ENCODE assay signal across 10 cellular contexts in the genomic region with DNA sequence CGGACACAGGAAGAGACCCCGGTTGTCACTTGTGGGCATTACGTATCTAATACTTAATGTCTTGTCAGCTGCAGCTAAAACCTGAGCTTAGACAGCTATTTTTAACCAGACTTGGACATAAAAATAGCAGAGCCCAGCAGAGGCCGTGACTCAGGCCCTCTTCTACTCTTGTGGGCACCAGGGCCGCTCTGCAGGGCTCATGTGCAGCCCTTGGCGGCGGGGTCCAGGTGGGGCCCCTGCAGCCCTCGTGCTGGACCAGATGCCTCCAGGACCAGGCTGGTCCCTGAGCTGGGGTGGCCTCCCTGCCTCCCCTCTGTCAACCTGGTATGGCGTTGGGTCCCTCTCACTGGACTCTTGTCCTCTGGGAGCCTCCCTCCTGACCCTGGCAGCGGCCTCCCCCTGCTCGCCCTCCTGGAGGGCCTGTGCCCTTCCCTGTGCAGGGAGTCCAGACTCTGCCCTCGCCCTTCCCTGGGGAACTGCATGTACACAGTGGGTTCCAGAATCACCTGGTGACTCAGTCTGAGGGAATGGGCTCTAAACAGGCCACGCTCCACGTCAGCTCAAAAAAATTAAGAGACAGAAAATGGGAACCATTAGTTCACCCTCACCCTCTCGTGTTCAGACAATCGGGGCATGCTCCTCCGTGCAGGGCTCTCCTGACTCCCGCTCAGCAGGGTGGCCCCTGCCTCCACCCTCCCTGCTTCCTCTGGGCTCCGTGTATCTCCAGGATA. TPM values are rescaled to one million over a fixed set of nuclear protein-coding genes. Genes with fewer than 3 reads are reported as not detected.
DNase-seq lines count a peak whose midpoint lies in the region; ATAC-seq and TF ChIP-seq lines count a peak whose summit lies in the region.
"Had no signal": no experiment of that assay in that cellular context is flagged by ENCODE, and none has a peak within 500 bp of the region (broad histone marks: within the 10 kb centered on the region; RNA-seq: fewer than 3 reads in every experiment).

No MANE protein-coding gene starts in this region.

- CTCF ChIA-PET in HEK293T (lab: Yijun Ruan, JAX) = interaction anchor here (1.2 to 1.5 kb wide), 2 partner anchors 8 to 13 kb away, joined by 3 read pairs; no protein-coding TSS in a partner anchor

- H3K4me3 Mint-ChIP-seq in chondrocyte (ENCODE audit: unreplicated experiment) (no peak overlapping the region), mesothelial cell of epicardium (no peak overlapping the region)
- H3K4me3 Mint-ChIP-seq: effector memory CD8-positive, alpha-beta T cell had no signal

- H3K27ac Mint-ChIP-seq in chondrocyte (ENCODE audit: unreplicated experiment) (peak overlapping the region; percentile 90), mesothelial cell of epicardium (peak overlapping the region; percentile 12)
- H3K27ac Mint-ChIP-seq: effector memory CD8-positive, alpha-beta T cell had no signal

- no peak for TF ChIP-seq CTCF in chondrocyte (IDR thresholded peaks at IDR 0.05)
- TF ChIP-seq CTCF in mesothelial cell of epicardium (IDR thresholded peaks at IDR 0.05; ENCODE audit: unreplicated experiment) = no peak

- no peaks in the 10 kb centered on the region for H3K27me3 Mint-ChIP-seq in chondrocyte (ENCODE audit: low read depth)
- H3K27me3 Mint-ChIP-seq in mesothelial cell of epicardium (ENCODE audit: low read depth) = no peaks in the 10 kb centered on the region
- H3K27me3 Mint-ChIP-seq: effector memory CD8-positive, alpha-beta T cell had no signal

- no peaks in the 10 kb centered on the region for H3K9me3 Mint-ChIP-seq in chondrocyte (ENCODE audit: low read depth)
- H3K9me3 Mint-ChIP-seq in mesothelial cell of epicardium = no peaks in the 10 kb centered on the region
- H3K9me3 Mint-ChIP-seq: effector memory CD8-positive, alpha-beta T cell had no signal

- DNase-seq in AG08396 (ENCODE audit: low spot score) (peak; percentile 43), HT1080 (ENCODE audit: low read depth) (peak; percentile 84), chondrocyte (ENCODE audit: low spot score) (peak; percentile 84), mesothelial cell of epicardium (ENCODE audit: low spot score in 2 of 2, unreplicated experiment in 2 of 2) (no peak), HEK293T (ENCODE audit: extremely low spot score) (no peak), SW480 (ENCODE audit: low spot score) (no peak), COR-L47 (lab: John Stamatoyannopoulos, UW) (no peak)
- DNase-seq: activated effector memory CD4-positive, alpha-beta T cell treated with anti-CD3 and anti-CD28 coated beads, Interleukin-2, amount 50 U/mL, for 16 hours; effector memory CD8-positive, alpha-beta T cell had no signal

- peaks cover 2% of the 10 kb centered on the region for H3K36me3 Mint-ChIP-seq in chondrocyte (ENCODE audit: low read depth)
- peaks cover 6% of the 10 kb centered on the region for H3K36me3 Mint-ChIP-seq in mesothelial cell of epicardium

- POLR2A ChIA-PET in HEK293T (lab: Yijun Ruan, JAX) = interaction anchor here (0.9 to 1.1 kb wide), 3 partner anchors 10 to 381 kb away, joined by 3 to 4 read pairs (median 3); a partner anchor contains a TSS

- ATAC-seq in HG03378 (IDR thresholded peaks at IDR 0.05; ENCODE audit: unreplicated experiment) = no peak
- ATAC-seq: effector memory CD8-positive, alpha-beta T cell had no signal

- H3K4me1 Mint-ChIP-seq in chondrocyte (ENCODE audit: low read depth) (peaks cover 29% of the 10 kb centered on the region), mesothelial cell of epicardium (peaks cover 2% of the 10 kb centered on the region)

TF ChIP-seq in HEK293T, 16 proteins besides CTCF, POLR2A, EP300 and RAD21:
- TF ChIP-seq, protein P1, sequence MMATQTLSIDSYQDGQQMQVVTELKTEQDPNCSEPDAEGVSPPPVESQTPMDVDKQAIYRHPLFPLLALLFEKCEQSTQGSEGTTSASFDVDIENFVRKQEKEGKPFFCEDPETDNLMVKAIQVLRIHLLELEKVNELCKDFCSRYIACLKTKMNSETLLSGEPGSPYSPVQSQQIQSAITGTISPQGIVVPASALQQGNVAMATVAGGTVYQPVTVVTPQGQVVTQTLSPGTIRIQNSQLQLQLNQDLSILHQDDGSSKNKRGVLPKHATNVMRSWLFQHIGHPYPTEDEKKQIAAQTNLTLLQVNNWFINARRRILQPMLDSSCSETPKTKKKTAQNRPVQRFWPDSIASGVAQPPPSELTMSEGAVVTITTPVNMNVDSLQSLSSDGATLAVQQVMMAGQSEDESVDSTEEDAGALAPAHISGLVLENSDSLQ (IDR thresholded peaks at IDR 0.05) = no peak
- no peak for TF ChIP-seq FOXM1 (IDR thresholded peaks at IDR 0.05; ENCODE audit: borderline replicate concordance)
- TF ChIP-seq CTBP1 (IDR thresholded peaks at IDR 0.05; ENCODE audit: borderline replicate concordance) = no peak

RNA-seq across cellular contexts. Expression of a gene that starts 9.7 kb away (rescaled TPM):
- 2.8 and 3.5 TPM in 2 replicates for total RNA-seq in HT1080 (2014; rRNA removed; shearing (Covaris generic))
- polyA plus RNA-seq in HT1080 (2015; cell fraction: cytosol; rRNA removed) = 2.0 and 2.4 TPM in 2 replicates
- 2.8 and 3.2 TPM in 2 replicates for polyA plus RNA-seq in HT1080 (2015; cell fraction: nucleus; rRNA removed)
- total RNA-seq in chondrocyte (1.8 to 2.3 TPM (median 2.1 TPM) in 3 replicates), mesothelial cell of epicardium (4.5 to 4.8 TPM (median 4.6 TPM) in 3 replicates)

RNA-seq across cellular contexts. Expression of a gene that starts 52.2 kb away (rescaled TPM):
- total RNA-seq in HT1080 (2014; rRNA removed; shearing (Covaris generic)) = 117 and 157 TPM in 2 replicates
- 106 and 118 TPM in 2 replicates for polyA plus RNA-seq in HT1080 (2015; cell fraction: cytosol; rRNA removed)
- 137 and 142 TPM in 2 replicates for polyA plus RNA-seq in HT1080 (2015; cell fraction: nucleus; rRNA removed)
- total RNA-seq in chondrocyte (80.7 to 105 TPM (median 85.9 TPM) in 3 replicates), mesothelial cell of epicardium (90.5 to 95.0 TPM (median 94.9 TPM) in 3 replicates)

Comparison
In these comparisons a context has a peak if more than half of its experiments do, and no peak if none do; other contexts are left out.
1. DNase-seq: peak in AG08396 (single experiment), HT1080 (single experiment) and chondrocyte (single experiment); none in mesothelial cell of epicardium (0 of 2), HEK293T (single experiment), SW480 (single experiment) and COR-L47 (single experiment).